ENCODE assay signal across 9 cellular contexts in the genomic region with DNA sequence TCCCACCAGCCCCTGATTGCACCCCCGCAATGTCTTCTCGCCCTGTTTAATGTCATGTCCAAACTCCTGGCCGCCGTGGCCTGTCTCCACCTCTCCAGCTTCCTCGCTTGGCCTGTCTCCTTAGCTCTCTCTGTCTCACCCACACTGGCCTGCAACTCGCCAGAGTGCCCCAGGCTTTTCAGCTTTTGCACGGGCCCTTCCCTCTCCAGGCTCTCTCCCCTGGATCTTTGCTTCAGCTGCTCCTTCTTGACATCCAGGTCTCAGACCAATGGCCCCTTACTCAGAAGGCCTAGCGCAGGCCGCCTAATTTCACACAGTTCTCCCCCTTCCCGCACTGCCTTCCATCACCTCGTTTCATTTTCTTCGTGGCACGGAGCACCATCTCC. TPM values are rescaled to one million over a fixed set of nuclear protein-coding genes. Genes with fewer than 3 reads are reported as not detected.
DNase-seq lines count a peak whose midpoint lies in the region; ATAC-seq, FAIRE-seq and TF ChIP-seq lines count a peak whose summit lies in the region.
"Had no signal": no experiment of that assay in that cellular context is flagged by ENCODE, and none has a peak within 500 bp of the region (broad histone marks: within the 10 kb centered on the region; RNA-seq: fewer than 3 reads in every experiment).

No MANE protein-coding gene starts in this region.

- H3K79me2 ChIP-seq in Loucy (ENCODE audit: insufficient read depth, low read length) = peaks cover 15% of the 10 kb centered on the region

- H3K9me3 ChIP-seq in Loucy (ENCODE audit: insufficient read depth, low read depth, low read length) (no peaks in the 10 kb centered on the region), kidney (ENCODE audit: control insufficient read depth in 1 of 2, low read length in 2 of 2) (no peaks in the 10 kb centered on the region), subcutaneous abdominal adipose tissue (ENCODE audit: control insufficient read depth in 5 of 5, low read length in 5 of 5) (no peaks in the 10 kb centered on the region)

- no peaks in the 10 kb centered on the region for H3K9me2 ChIP-seq in Loucy (replicated peaks; ENCODE audit: low read depth, low read length)

- H3K36me3 ChIP-seq in Loucy (ENCODE audit: insufficient read depth, low read length) (peaks cover 2% of the 10 kb centered on the region; the same call in 1 of the 2 replicates), kidney (ENCODE audit: control insufficient read depth in 1 of 2, insufficient read depth in 2 of 2, low read length in 2 of 2) (no peaks in the 10 kb centered on the region), subcutaneous abdominal adipose tissue (ENCODE audit: control insufficient read depth in 5 of 5, insufficient read depth in 5 of 5, low read length in 5 of 5) (peaks cover 0 to 4% (median 0%) of the 10 kb centered on the region in 5 donors)

- CTCF ChIA-PET in MCF 10A (lab: Yijun Ruan, JAX) = interaction anchor here (0.6 to 4.8 kb wide), 8 partner anchors 9 to 740 kb away, joined by 3 to 32 read pairs (median 4); no protein-coding TSS in a partner anchor

- intact Hi-C loops in Right ventricle myocardium inferior (cut with DNase I) (loop anchor here (5.0 kb wide), 1 partner anchor 92 kb away; no protein-coding TSS in a partner anchor), cardiac septum (cut with DNase I) (loop anchor here (5.0 to 10.0 kb wide), 2 partner anchors 92 to 856 kb away; partner anchors contain the start of gene NDUFB2), MCF 10A (cut with micrococcal nuclease) (loop anchor here (5.0 to 10.0 kb wide), 2 partner anchors 186 to 187 kb away; partner anchors contain the start of gene SSBP1), kidney (cut with DNase I) (no loop called here)

- ATAC-seq in Right ventricle myocardium inferior (peak; percentile 21), GM18861 (IDR thresholded peaks at IDR 0.05; ENCODE audit: unreplicated experiment) (no peak)

- H3K9ac ChIP-seq in Loucy (ENCODE audit: low read depth, low read length, poor library complexity, severe bottlenecking) (peak overlapping the region; percentile 82), kidney (ENCODE audit: low read length in 2 of 2) (peak overlapping the region in 1 of 2 donors; percentile 92), subcutaneous abdominal adipose tissue (ENCODE audit: low read length in 5 of 5) (peak overlapping the region; percentile 70 to 97 (median 88))

- peak overlapping the region; percentile 100 for H2AFZ ChIP-seq in Loucy (ENCODE audit: low read length)

- peaks cover 23% of the 10 kb centered on the region for H3K4me1 ChIP-seq in Loucy (ENCODE audit: insufficient read depth, low read length, poor library complexity, severe bottlenecking)
- peaks cover 0 to 8% of the 10 kb centered on the region in 2 donors for H3K4me1 ChIP-seq in kidney (ENCODE audit: control insufficient read depth in 1 of 2, insufficient read depth in 1 of 2, low read depth in 1 of 2, low read length in 2 of 2)
- H3K4me1 ChIP-seq in subcutaneous abdominal adipose tissue (ENCODE audit: control insufficient read depth in 5 of 5, insufficient read depth in 5 of 5, low read length in 5 of 5) = peaks cover 5 to 18% (median 17%) of the 10 kb centered on the region in 5 donors

- peak overlapping the region; percentile 91 for H3K4me2 ChIP-seq in Loucy (ENCODE audit: low read depth, low read length, poor library complexity, severe bottlenecking)

- H3K27ac Mint-ChIP-seq in MCF 10A (ENCODE audit: low read depth, unreplicated experiment) = peak overlapping the region; percentile 72

- H3K27me3 ChIP-seq in Loucy (ENCODE audit: insufficient read depth, low read length, poor library complexity, severe bottlenecking) (no peaks in the 10 kb centered on the region), subcutaneous abdominal adipose tissue (ENCODE audit: control insufficient read depth in 5 of 5, insufficient read depth in 4 of 5, low read length in 5 of 5) (no peaks in the 10 kb centered on the region)

- TF ChIP-seq CTCF in Loucy (conservative IDR thresholded peaks at IDR 0.05; ENCODE audit: low read length) = no peak
- no peak for TF ChIP-seq CTCF in MCF 10A (IDR thresholded peaks at IDR 0.05; ENCODE audit: unreplicated experiment)
- TF ChIP-seq CTCF in kidney (IDR thresholded peaks at IDR 0.05; ENCODE audit: borderline replicate concordance, extremely low read depth, insufficient read depth) = no peak

- no peaks in the 10 kb centered on the region for H3F3A ChIP-seq in Loucy (ENCODE audit: low read depth)

- H3K27ac ChIP-seq in kidney (ENCODE audit: low read depth in 2 of 2, low read length in 2 of 2) (no peak overlapping the region), subcutaneous abdominal adipose tissue (ENCODE audit: low read depth, low read length) (no peak overlapping the region)

- H3K4me3 ChIP-seq in Loucy (ENCODE audit: low read length, poor library complexity, severe bottlenecking) (peak overlapping the region; percentile 92), kidney (ENCODE audit: low read length in 2 of 2) (peak overlapping the region; percentile 63 to 90), subcutaneous abdominal adipose tissue (ENCODE audit: low read depth in 1 of 5, low read length in 5 of 5) (peak overlapping the region; percentile 89 to 99 (median 91))

- H3K9me3 Mint-ChIP-seq in MCF 10A (ENCODE audit: unreplicated experiment) = peaks cover 6% of the 10 kb centered on the region

- H4K20me1 ChIP-seq in Loucy (ENCODE audit: insufficient read depth, low read length, poor library complexity, severe bottlenecking) = no peaks in the 10 kb centered on the region

- H3K36me3 Mint-ChIP-seq in MCF 10A (ENCODE audit: insufficient read depth, unreplicated experiment) = peaks cover 4% of the 10 kb centered on the region

- no peak for FAIRE-seq in kidney (lab: Jason Lieb, UNC)
- FAIRE-seq: islet of Langerhans had no signal

- no peaks in the 10 kb centered on the region for H3K27me3 Mint-ChIP-seq in MCF 10A (ENCODE audit: insufficient read depth, unreplicated experiment)

- POLR2A ChIA-PET in MCF 10A (lab: Yijun Ruan, JAX) = interaction anchor here (1.0 to 1.6 kb wide), 4 partner anchors 66 to 536 kb away, joined by 3 to 6 read pairs (median 4); partner anchors contain the start of genes MRPS33 and SSBP1

- H3K4me3 Mint-ChIP-seq in MCF 10A (ENCODE audit: unreplicated experiment) = peak overlapping the region; percentile 85

- no TSS peak for BruUV-seq in MCF 10A (replicated peaks; lab: Mats Ljungman, UMichigan)

- H3K4me1 Mint-ChIP-seq in MCF 10A (ENCODE audit: insufficient read depth, unreplicated experiment) = peaks cover 19% of the 10 kb centered on the region

- DNase-seq in Right ventricle myocardium inferior (ENCODE audit: missing footprints) = no peak
- DNase-seq in cardiac septum (ENCODE audit: low spot score) = no peak
- peak; percentile 7 for DNase-seq in MCF 10A (ENCODE audit: unreplicated experiment)
- DNase-seq in kidney = no peak
- DNase-seq in A172 (ENCODE audit: low spot score) = no peak

RNA-seq across cellular contexts. Expression of gene AGK, which starts 0.5 kb away (rescaled TPM):
- total RNA-seq in Right ventricle myocardium inferior (28.4 TPM), cardiac septum (32.7 TPM), MCF 10A (2022) (35.4 and 41.4 TPM in 2 replicates), kidney (30.7 TPM)
- 17.7 TPM for polyA plus RNA-seq in kidney (ENCODE audit: insufficient read depth, low read depth, low replicate concordance)
- total RNA-seq in A172 (2014; rRNA removed; shearing (Covaris generic)) = 29.2 and 30.4 TPM in 2 replicates
